Comparison of ENCODE assay signal across 8 cellular contexts in the genomic region with DNA sequence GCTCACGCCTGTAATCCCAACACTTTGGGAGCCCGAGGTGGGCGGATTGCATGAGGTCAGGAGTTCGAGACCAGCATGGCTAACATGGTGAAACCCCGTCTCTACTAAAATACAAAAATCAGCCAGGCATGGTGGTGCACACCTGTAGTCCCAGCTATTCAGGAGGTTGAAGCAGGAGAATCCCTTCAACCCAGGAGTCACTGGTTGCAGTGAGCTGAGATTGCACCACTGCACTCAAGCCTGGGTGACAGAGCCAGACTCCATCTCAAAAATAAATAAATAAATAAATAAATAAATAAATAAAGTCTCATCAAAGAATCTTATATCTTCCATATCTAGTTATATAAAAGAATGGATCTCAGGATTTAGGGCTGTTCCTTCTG. TPM values are rescaled to one million over a fixed set of nuclear protein-coding genes. Genes with fewer than 3 reads are reported as not detected.
DNase-seq lines count a peak whose midpoint lies in the region; ATAC-seq and TF ChIP-seq lines count a peak whose summit lies in the region.
"Not testable (repeated sequence)": the region's sequence is repeated elsewhere in the genome, so short reads cannot be mapped to it uniquely, and the experiment has no call there.

No MANE protein-coding gene starts in this region.

- H3K9ac ChIP-seq in mucosa of rectum (ENCODE audit: low read depth in 1 of 2, low read length in 2 of 2) = peak overlapping the region; percentile 96

- peaks cover 24 to 37% (median 34%) of the 10 kb centered on the region in 3 donors for H3K4me1 Mint-ChIP-seq in CD8-positive, alpha-beta memory T cell
- peaks cover 31% of the 10 kb centered on the region for H3K4me1 Mint-ChIP-seq in activated CD4-positive, alpha-beta memory T cell treated with anti-CD3 and anti-CD28 coated beads, Interleukin-2, amount 10 ng/mL, durations not matched to agents 7 days and 5 days

- in situ Hi-C loops in gastrocnemius medialis (cut with MboI; ENCODE audit: low sequenced_read_pairs in 4 of 4); transverse colon (cut with MboI; ENCODE audit: low pct_ligation_motif_present in 1 of 4, low pct_unique_long_range_greater_than_20kb in 1 of 4, low sequenced_read_pairs in 3 of 4): not testable (repeated sequence)

- H3K9me3 ChIP-seq in CD8-positive, alpha-beta memory T cell (ENCODE audit: low read length); OCI-LY7 (ENCODE audit: low read length); body of pancreas; esophagus squamous epithelium; mucosa of rectum (ENCODE audit: control insufficient read depth in 2 of 2, low read length in 2 of 2); gastrocnemius medialis; transverse colon: not testable (repeated sequence)

- not testable (repeated sequence) for ATAC-seq in body of pancreas, gastrocnemius medialis

- peaks cover 20% of the 10 kb centered on the region for H3K79me2 ChIP-seq in OCI-LY7 (ENCODE audit: insufficient read depth, low read depth, low read length)

- not testable (repeated sequence) for DNase-seq in CD8-positive, alpha-beta memory T cell; OCI-LY7 (ENCODE audit: low spot score); activated CD4-positive, alpha-beta memory T cell treated with anti-CD3 and anti-CD28 coated beads, Interleukin-2, amount 10 ng/mL, durations not matched to agents 7 days and 5 days; body of pancreas; esophagus squamous epithelium (lab: John Stamatoyannopoulos, UW); gastrocnemius medialis; transverse colon

- peak overlapping the region; percentile 94; the same call in 1 of the 2 replicates for H2AFZ ChIP-seq in OCI-LY7 (ENCODE audit: low read length)

- H3K4me3 Mint-ChIP-seq in CD8-positive, alpha-beta memory T cell = peak overlapping the region; percentile 99 to 100 (median 100)
- peak overlapping the region; percentile 100 for H3K4me3 Mint-ChIP-seq in activated CD4-positive, alpha-beta memory T cell treated with anti-CD3 and anti-CD28 coated beads, Interleukin-2, amount 10 ng/mL, durations not matched to agents 7 days and 5 days

- H3K4me3 ChIP-seq in CD8-positive, alpha-beta memory T cell (ENCODE audit: low read length); OCI-LY7 (ENCODE audit: low read depth, low read length, poor library complexity, severe bottlenecking); body of pancreas: not testable (repeated sequence)
- H3K4me3 ChIP-seq in esophagus squamous epithelium = peak overlapping the region; percentile 53 to 94 (median 82)
- peak overlapping the region; percentile 88 to 96 for H3K4me3 ChIP-seq in mucosa of rectum (ENCODE audit: low read length in 2 of 2)
- H3K4me3 ChIP-seq in gastrocnemius medialis = peak overlapping the region in 3 of 4 donors; percentile 87 to 93 (median 87)
- H3K4me3 ChIP-seq in transverse colon = peak overlapping the region in 3 of 4 donors; percentile 55 to 77 (median 66)

- not testable (repeated sequence) for H3K27me3 Mint-ChIP-seq in CD8-positive, alpha-beta memory T cell; activated CD4-positive, alpha-beta memory T cell treated with anti-CD3 and anti-CD28 coated beads, Interleukin-2, amount 10 ng/mL, durations not matched to agents 7 days and 5 days

- POLR2A ChIA-PET in CD8-positive, alpha-beta memory T cell (lab: Charles Lee) = interaction anchor here (0.6 kb wide), 2 partner anchors 82 to 91 kb away, joined by 3 to 5 read pairs; no protein-coding TSS in a partner anchor
- POLR2A ChIA-PET in OCI-LY7 (lab: Charles Lee) = interaction anchor here (0.9 kb wide), 1 partner anchor 14 kb away, joined by 3 read pairs; no protein-coding TSS in a partner anchor
- POLR2A ChIA-PET in activated CD4-positive, alpha-beta memory T cell treated with anti-CD3 and anti-CD28 coated beads, Interleukin-2, amount 10 ng/mL, durations not matched to agents 7 days and 5 days (lab: Charles Lee) = interaction anchor here (1.0 to 2.0 kb wide), 2 partner anchors 8 to 50 kb away, joined by 3 to 33 read pairs; no protein-coding TSS in a partner anchor

- H4K20me1 ChIP-seq in OCI-LY7 (ENCODE audit: insufficient read depth, low read length) = not testable (repeated sequence)

- H3K9me3 Mint-ChIP-seq in CD8-positive, alpha-beta memory T cell; activated CD4-positive, alpha-beta memory T cell treated with anti-CD3 and anti-CD28 coated beads, Interleukin-2, amount 10 ng/mL, durations not matched to agents 7 days and 5 days: not testable (repeated sequence)

- not testable (repeated sequence) for H3K9me2 ChIP-seq in OCI-LY7 (ENCODE audit: insufficient read depth, low read length)

- intact Hi-C loops in OCI-LY7 (cut with micrococcal nuclease; ENCODE audit: unreplicated experiment); body of pancreas (cut with DNase I); esophagus squamous epithelium (cut with DNase I); transverse colon (cut with DNase I; ENCODE audit: low total_unique reads): not testable (repeated sequence)
- intact Hi-C loops in gastrocnemius medialis (cut with DNase I; ENCODE audit: low total_unique reads) = loop anchor here (10.0 kb wide), 1 partner anchor 874 kb away; a partner anchor contains a TSS

- TF ChIP-seq EP300 in transverse colon (IDR thresholded peaks at IDR 0.05; ENCODE audit: low read depth) = not testable (repeated sequence)

- H3K36me3 Mint-ChIP-seq in CD8-positive, alpha-beta memory T cell = peaks cover 0 to 22% (median 3%) of the 10 kb centered on the region in 3 donors
- H3K36me3 Mint-ChIP-seq in activated CD4-positive, alpha-beta memory T cell treated with anti-CD3 and anti-CD28 coated beads, Interleukin-2, amount 10 ng/mL, durations not matched to agents 7 days and 5 days (ENCODE audit: low read depth) = peaks cover 12% of the 10 kb centered on the region

- peaks cover 16% of the 10 kb centered on the region for H3K4me1 ChIP-seq in CD8-positive, alpha-beta memory T cell (ENCODE audit: insufficient read depth, low read length)
- H3K4me1 ChIP-seq in OCI-LY7 (ENCODE audit: insufficient read depth, low read length, poor library complexity, severe bottlenecking) = peaks cover 31% of the 10 kb centered on the region
- H3K4me1 ChIP-seq in body of pancreas, gastrocnemius medialis: not testable (repeated sequence)
- H3K4me1 ChIP-seq in esophagus squamous epithelium = peaks cover 2 to 25% (median 8%) of the 10 kb centered on the region in 3 donors
- peaks cover 7 to 10% of the 10 kb centered on the region in 2 donors for H3K4me1 ChIP-seq in mucosa of rectum (ENCODE audit: control insufficient read depth in 2 of 2, insufficient read depth in 2 of 2, low read length in 2 of 2)
- peaks cover 0 to 27% (median 13%) of the 10 kb centered on the region in 4 donors for H3K4me1 ChIP-seq in transverse colon

- 52 to 82% methylated on average over 5 of the region's 5 CpGs for WGBS in body of pancreas, 2 donors
- 21 to 30% methylated on average over 4 to 5 of the region's 5 CpGs for WGBS in esophagus squamous epithelium, 2 donors
- WGBS in transverse colon (ENCODE audit: low coverage in 1 of 2), 2 donors = 26 to 33% methylated on average over 3 to 5 of the region's 5 CpGs

- not testable (repeated sequence) for H3K27me3 ChIP-seq in CD8-positive, alpha-beta memory T cell (ENCODE audit: insufficient read depth, low read length, poor library complexity, severe bottlenecking); body of pancreas; esophagus squamous epithelium; mucosa of rectum (ENCODE audit: control insufficient read depth in 2 of 2, insufficient read depth in 2 of 2, low read length in 2 of 2); gastrocnemius medialis; transverse colon

- H3K27ac Mint-ChIP-seq in CD8-positive, alpha-beta memory T cell = peak overlapping the region in 4 of 8 donors; percentile 33 to 100 (median 96)
- H3K27ac Mint-ChIP-seq in activated CD4-positive, alpha-beta memory T cell treated with anti-CD3 and anti-CD28 coated beads, Interleukin-2, amount 10 ng/mL, durations not matched to agents 7 days and 5 days = peak overlapping the region; percentile 97

- not testable (repeated sequence) for H3K27ac ChIP-seq in CD8-positive, alpha-beta memory T cell (ENCODE audit: low read depth, low read length); OCI-LY7 (ENCODE audit: low read depth, low read length, poor library complexity, severe bottlenecking)
- H3K27ac ChIP-seq in body of pancreas (peak overlapping the region in 3 of 4 donors; percentile 75 to 94 (median 94)), esophagus squamous epithelium (peak overlapping the region; percentile 85 to 99 (median 94)), mucosa of rectum (ENCODE audit: low read depth in 2 of 2, low read length in 2 of 2) (peak overlapping the region; percentile 84 to 89), gastrocnemius medialis (peak overlapping the region in 3 of 4 donors; percentile 95 to 97 (median 97)), transverse colon (peak overlapping the region; percentile 89 to 94 (median 92))

- peak overlapping the region; percentile 68 for H3K4me2 ChIP-seq in OCI-LY7 (ENCODE audit: low read length)

- BruUV-seq in OCI-LY7 (replicated peaks; lab: Mats Ljungman, UMichigan) = not testable (repeated sequence)

- CTCF ChIA-PET in CD8-positive, alpha-beta memory T cell (lab: Charles Lee); OCI-LY7 (lab: Charles Lee; ENCODE audit: unreplicated experiment): not testable (repeated sequence)
- CTCF ChIA-PET in activated CD4-positive, alpha-beta memory T cell treated with anti-CD3 and anti-CD28 coated beads, Interleukin-2, amount 10 ng/mL, durations not matched to agents 7 days and 5 days (lab: Charles Lee) = interaction anchor here (1.7 kb wide), 1 partner anchor 52 kb away, joined by 4 read pairs; no protein-coding TSS in a partner anchor

- TF ChIP-seq CTCF in OCI-LY7 (conservative IDR thresholded peaks at IDR 0.05; ENCODE audit: low read length); body of pancreas (IDR thresholded peaks at IDR 0.05); esophagus squamous epithelium (IDR thresholded peaks at IDR 0.05); gastrocnemius medialis (IDR thresholded peaks at IDR 0.05 in 4 of 5, conservative IDR thresholded peaks at IDR 0.05 in 1 of 5); transverse colon (IDR thresholded peaks at IDR 0.05): not testable (repeated sequence)

- TF ChIP-seq POLR2A in body of pancreas (IDR thresholded peaks at IDR 0.05); esophagus squamous epithelium (IDR thresholded peaks at IDR 0.05); gastrocnemius medialis (IDR thresholded peaks at IDR 0.05); transverse colon (IDR thresholded peaks at IDR 0.05): not testable (repeated sequence)

- H3K36me3 ChIP-seq in CD8-positive, alpha-beta memory T cell (ENCODE audit: insufficient read depth, low read length); OCI-LY7 (ENCODE audit: insufficient read depth, low read length); body of pancreas (replicated peaks in 1 of 2; ENCODE audit: insufficient read depth in 1 of 2, low read depth in 2 of 2); esophagus squamous epithelium; mucosa of rectum (ENCODE audit: control insufficient read depth in 2 of 2, insufficient read depth in 2 of 2, low read length in 2 of 2); gastrocnemius medialis; transverse colon: not testable (repeated sequence)

RNA-seq across cellular contexts. Expression of a gene that starts 1.3 kb away (rescaled TPM):
- 10 to 100 TPM; 37.5 to 39.0 TPM for total RNA-seq in CD8-positive, alpha-beta memory T cell
- polyA plus RNA-seq in CD8-positive, alpha-beta memory T cell = 39.7 TPM
- total RNA-seq in OCI-LY7 (2014; rRNA removed; shearing (Covaris generic)) = 29.4 and 40.9 TPM in 2 replicates
- total RNA-seq in OCI-LY7 (2022) (48.8 and 49.5 TPM in 2 replicates), body of pancreas (10 to 100 TPM in 1 of 2 donors, 1 to 10 TPM in 1; 9.6 to 24.1 TPM), esophagus squamous epithelium (10 to 100 TPM; 12.2 to 27.7 (median 20.3) TPM), gastrocnemius medialis (10 to 100 TPM; 34.5 to 47.3 (median 39.2) TPM), transverse colon (10 to 100 TPM; 20.9 to 34.9 (median 31.9) TPM)
- total RNA-seq in activated CD4-positive, alpha-beta memory T cell treated with anti-CD3 and anti-CD28 coated beads, Interleukin-2, amount 10 ng/mL, durations not matched to agents 7 days and 5 days = 10 to 100 TPM; 30.3 to 30.8 TPM

RNA-seq across cellular contexts. Expression of a gene that starts 3.9 kb away (rescaled TPM):
- 100 to 1,000 TPM; 173 to 205 TPM for total RNA-seq in CD8-positive, alpha-beta memory T cell
- polyA plus RNA-seq in CD8-positive, alpha-beta memory T cell = 134 TPM
- 52.2 and 66.3 TPM in 2 replicates for total RNA-seq in OCI-LY7 (2014; rRNA removed; shearing (Covaris generic))
- total RNA-seq in OCI-LY7 (2022) = 150 TPM in 2 replicates
- total RNA-seq in activated CD4-positive, alpha-beta memory T cell treated with anti-CD3 and anti-CD28 coated beads, Interleukin-2, amount 10 ng/mL, durations not matched to agents 7 days and 5 days = 100 to 1,000 TPM; 225 to 229 TPM
- 100 to 1,000 TPM in 1 of 2 donors, 10 to 100 TPM in 1; 62.5 to 124 TPM for total RNA-seq in body of pancreas
- 100 to 1,000 TPM in 3 of 4 donors, 10 to 100 TPM in 1; 93.9 to 163 (median 120) TPM for total RNA-seq in esophagus squamous epithelium
- 100 to 1,000 TPM; 152 to 282 (median 247) TPM for total RNA-seq in gastrocnemius medialis
- 100 to 1,000 TPM; 204 to 317 (median 213) TPM for total RNA-seq in transverse colon

RNA-seq across cellular contexts. Expression of a gene that starts 34.4 kb away (rescaled TPM):
- 100 to 1,000 TPM; 288 to 296 TPM for total RNA-seq in CD8-positive, alpha-beta memory T cell
- polyA plus RNA-seq in CD8-positive, alpha-beta memory T cell = 304 TPM
- 354 and 400 TPM in 2 replicates for total RNA-seq in OCI-LY7 (2014; rRNA removed; shearing (Covaris generic))
- total RNA-seq in OCI-LY7 (2022) = 296 and 321 TPM in 2 replicates
- 100 to 1,000 TPM; 209 to 216 TPM for total RNA-seq in activated CD4-positive, alpha-beta memory T cell treated with anti-CD3 and anti-CD28 coated beads, Interleukin-2, amount 10 ng/mL, durations not matched to agents 7 days and 5 days
- 100 to 1,000 TPM in 1 of 2 donors, 10 to 100 TPM in 1; 48.5 to 143 TPM for total RNA-seq in body of pancreas
- 100 to 1,000 TPM; 368 to 605 (median 490) TPM for total RNA-seq in esophagus squamous epithelium
- total RNA-seq in gastrocnemius medialis = 10 to 100 TPM; 16.7 to 45.0 (median 32.6) TPM
- 100 to 1,000 TPM in 3 of 4 donors, 10 to 100 TPM in 1; 60.5 to 291 (median 190) TPM for total RNA-seq in transverse colon

RNA-seq across cellular contexts. Expression of a gene that starts 50.9 kb away (rescaled TPM):
- 10 to 100 TPM; 77.9 to 83.1 TPM for total RNA-seq in CD8-positive, alpha-beta memory T cell
- 101 TPM for polyA plus RNA-seq in CD8-positive, alpha-beta memory T cell
- 65.8 and 73.4 TPM in 2 replicates for total RNA-seq in OCI-LY7 (2014; rRNA removed; shearing (Covaris generic))
- total RNA-seq in OCI-LY7 (2022) (61.8 and 61.9 TPM in 2 replicates), body of pancreas (10 to 100 TPM; 23.9 to 45.8 TPM), esophagus squamous epithelium (10 to 100 TPM; 15.6 to 28.1 (median 22.6) TPM), gastrocnemius medialis (10 to 100 TPM; 12.2 to 23.3 (median 15.2) TPM), transverse colon (10 to 100 TPM in 3 of 4 donors, not detected in 1; 31.5 to 56.5 (median 43.7) TPM)
- 10 to 100 TPM; 37.6 to 38.8 TPM for total RNA-seq in activated CD4-positive, alpha-beta memory T cell treated with anti-CD3 and anti-CD28 coated beads, Interleukin-2, amount 10 ng/mL, durations not matched to agents 7 days and 5 days
